12 cellular contexts compared by ENCODE assay signal in the genomic region with DNA sequence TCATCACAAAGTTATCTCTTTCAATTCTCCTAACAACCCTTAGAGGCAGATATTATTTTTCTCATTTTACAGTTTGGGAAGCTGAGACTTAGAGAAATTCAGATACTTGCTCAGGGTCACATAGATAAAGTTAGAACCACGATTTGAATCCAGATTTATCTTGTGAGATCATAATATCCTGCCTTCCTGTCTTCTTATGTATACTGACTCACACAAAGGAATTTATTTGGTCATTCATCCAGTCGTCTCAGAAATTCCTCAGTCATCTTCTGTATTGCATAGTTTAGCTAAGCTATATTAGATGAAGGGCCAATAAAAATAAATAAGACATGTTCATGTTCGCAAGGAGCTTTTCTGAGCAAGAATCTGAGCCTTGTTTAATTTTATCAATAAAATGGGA. TPM values are rescaled to one million over a fixed set of nuclear protein-coding genes. Genes with fewer than 3 reads are reported as not detected.
A peak's percentile ranks its signal among the peaks of the same experiment; 100 is the strongest.
DNase-seq lines count a peak whose midpoint lies in the region; ATAC-seq, FAIRE-seq and TF ChIP-seq lines count a peak whose summit lies in the region.
"Had no signal": no experiment of that assay in that cellular context is flagged by ENCODE, and none has a peak within 500 bp of the region (broad histone marks: within the 10 kb centered on the region; RNA-seq: fewer than 3 reads in every experiment).

No MANE protein-coding gene starts in this region.

- H3K4ac ChIP-seq in IMR-90 (ENCODE audit: low read depth, low read length), result peak overlapping the region; percentile 45; the same call in 1 of the 2 replicates

- H2AK5ac ChIP-seq in IMR-90 (ENCODE audit: low read depth, low read length), result no peak overlapping the region

- H2AFZ ChIP-seq in IMR-90 (replicated peaks; ENCODE audit: low read length, poor library complexity), result no peak overlapping the region

- H3K4me3 ChIP-seq in IMR-90 (ENCODE audit: insufficient read depth, low read depth, low read length) (no peak overlapping the region), bronchial epithelial cell (ENCODE audit: low read depth, low read length) (no peak overlapping the region), vagina (no peak overlapping the region)
- H3K4me3 ChIP-seq: uterus had no signal

- intact Hi-C loops in IMR-90 (cut with micrococcal nuclease) (loop anchor here (2.0 to 5.0 kb wide), 2 partner anchors 117 to 196 kb away; no protein-coding TSS in a partner anchor), vagina (cut with DNase I) (no loop called here)

- POLR2A ChIA-PET in IMR-90 (lab: Charles Lee; ENCODE audit: unreplicated experiment), result interaction anchor here (0.7 kb wide), 1 partner anchor 120 kb away, joined by 9 read pairs; no protein-coding TSS in a partner anchor

- peak overlapping the region; percentile 65; the same call in 1 of the 2 replicates for H3K27ac ChIP-seq in IMR-90 (ENCODE audit: insufficient read depth, low read length)
- H3K27ac ChIP-seq in vagina, result no peak overlapping the region
- H3K27ac ChIP-seq: C4-2B, uterus had no signal

- no peak for TF ChIP-seq RAD21 in IMR-90 (IDR thresholded peaks at IDR 0.05; ENCODE audit: low read length)

- no peak overlapping the region for H3K14ac ChIP-seq in IMR-90 (replicated peaks; ENCODE audit: low read depth, low read length)

- H3K9me3 ChIP-seq in IMR-90 (ENCODE audit: control insufficient read depth, insufficient read depth, low read length), result peaks cover 7% of the 10 kb centered on the region
- H3K9me3 ChIP-seq in vagina, result no peaks in the 10 kb centered on the region

- H2BK5ac ChIP-seq in IMR-90 (ENCODE audit: low read depth, low read length, poor library complexity, severe bottlenecking), result peak overlapping the region; percentile 98

- H3K56ac ChIP-seq in IMR-90 (ENCODE audit: extremely low read depth, insufficient read depth, low read length), result no peak overlapping the region

- H4K8ac ChIP-seq in IMR-90 (ENCODE audit: low read depth in 2 of 2, low read length in 2 of 2), result no peak overlapping the region; a peak in 1 of 4 replicates

- H3K23ac ChIP-seq in IMR-90 (ENCODE audit: low read depth, low read length), result no peak overlapping the region; the same call in 1 of the 2 replicates

- DNase-seq in AG08395 (ENCODE audit: low spot score), result peak; percentile 76
- DNase-seq in IMR-90, result peak; percentile 99
- peak; percentile 89 for DNase-seq in bronchial epithelial cell (ENCODE audit: low read depth)
- DNase-seq in kidney glomerular epithelial cell (lab: John Stamatoyannopoulos, UW), result peak; percentile 90
- DNase-seq in activated CD8-positive, alpha-beta memory T cell treated with anti-CD3 and anti-CD28 coated beads for 24 hours, result no peak
- DNase-seq in vagina (ENCODE audit: extremely low spot score in 2 of 2), result no peak
- no peak for DNase-seq in activated naive CD4-positive, alpha-beta T cell (lab: John Stamatoyannopoulos, UW)
- no peak for DNase-seq in CD1c-positive myeloid dendritic cell (ENCODE audit: extremely low spot score)
- DNase-seq: NCI-H1417; NK-92 treated with Interleukin-12 subunit alpha and Interleukin-12 subunit beta, amount 100 ng/mL, for 24 hours; uterus had no signal

- H3K18ac ChIP-seq in IMR-90 (ENCODE audit: low read depth, low read length), result peak overlapping the region; percentile 81

- H3K27me3 ChIP-seq in IMR-90 (ENCODE audit: control insufficient read depth, insufficient read depth, low read length) (no peaks in the 10 kb centered on the region), bronchial epithelial cell (ENCODE audit: control insufficient read depth, insufficient read depth, low read length) (no peaks in the 10 kb centered on the region), vagina (no peaks in the 10 kb centered on the region)
- H3K27me3 ChIP-seq: uterus had no signal

- no peak overlapping the region; the same call in 1 of the 2 replicates for H3K4me2 ChIP-seq in IMR-90 (ENCODE audit: low read depth, low read length)

- peak overlapping the region; percentile 97; the same call in 1 of the 2 replicates for H2BK120ac ChIP-seq in IMR-90 (ENCODE audit: low read depth, low read length)

- TF ChIP-seq POLR2A in IMR-90 (IDR thresholded peaks at IDR 0.05; ENCODE audit: low read depth, low read length), result no peak
- TF ChIP-seq POLR2A in vagina (IDR thresholded peaks at IDR 0.05), result no peak

- H2BK15ac ChIP-seq in IMR-90 (ENCODE audit: low read depth, low read length), result no peak overlapping the region

- ATAC-seq in IMR-90 (ENCODE audit: low read depth), result peak; percentile 88

- H3K4me1 ChIP-seq in IMR-90 (ENCODE audit: control insufficient read depth, insufficient read depth, low read length), result peaks cover 10% of the 10 kb centered on the region
- no peaks in the 10 kb centered on the region for H3K4me1 ChIP-seq in vagina
- H3K4me1 ChIP-seq: uterus had no signal

- no peak overlapping the region for H4K91ac ChIP-seq in IMR-90 (ENCODE audit: insufficient read depth, low read depth, low read length)

- WGBS in IMR-90 (ENCODE audit: extremely low coverage in 2 of 2, insufficient read length in 1 of 2), 2 experiments, result no CpG with 5 or more reads among the region's 3 CpGs

- no peak overlapping the region for H3K9ac ChIP-seq in IMR-90 (ENCODE audit: low read depth, low read length)

- H2BK20ac ChIP-seq in IMR-90 (ENCODE audit: low read depth, low read length), result 0 out of 2 replicates have a peak overlapping the region, but pooled peaks have one; percentile 38

- H3K79me1 ChIP-seq in IMR-90 (ENCODE audit: low read depth in 1 of 2, low read length in 2 of 2), result no peaks in the 10 kb centered on the region

- dilution Hi-C loops in IMR-90 (cut with HindIII; ENCODE audit: low sequenced_read_pairs, unreplicated experiment), result no loop called here

- H3K36me3 ChIP-seq in IMR-90 (ENCODE audit: control insufficient read depth, insufficient read depth, low read length) (no peaks in the 10 kb centered on the region), bronchial epithelial cell (ENCODE audit: control insufficient read depth, insufficient read depth, low read length) (no peaks in the 10 kb centered on the region), vagina (no peaks in the 10 kb centered on the region)
- H3K36me3 ChIP-seq: uterus had no signal

- H4K20me1 ChIP-seq in IMR-90 (ENCODE audit: insufficient read depth, low read length), result no peaks in the 10 kb centered on the region

- H3K9me1 ChIP-seq in IMR-90 (ENCODE audit: insufficient read depth, low read length), result 0 out of 2 replicates have a peak, but pooled peaks cover 4% of the 10 kb centered on the region

- in situ Hi-C loops in IMR-90 (cut with MboI; ENCODE audit: low sequenced_read_pairs), result no loop called here

- no peak overlapping the region for H4K5ac ChIP-seq in IMR-90 (ENCODE audit: low read depth, low read length)

- no TSS peak for BruUV-seq in IMR-90 (replicated peaks; lab: Mats Ljungman, UMichigan)

- TF ChIP-seq CTCF in IMR-90 (conservative IDR thresholded peaks at IDR 0.05; ENCODE audit: low read depth, low read length) (peak; percentile 31), bronchial epithelial cell (IDR thresholded peaks at IDR 0.05; ENCODE audit: insufficient read depth, low read length, severe bottlenecking) (no peak), vagina (IDR thresholded peaks at IDR 0.05) (no peak)

- H2AK9ac ChIP-seq in IMR-90 (replicated peaks; ENCODE audit: low read depth, low read length, poor library complexity), result no peak overlapping the region

- CTCF ChIA-PET in IMR-90 (lab: Yijun Ruan, JAX), result interaction anchor here (0.6 to 1.7 kb wide), 4 partner anchors 10 to 1821 kb away, joined by 3 to 4 read pairs (median 4); no protein-coding TSS in a partner anchor

- FAIRE-seq in bronchial epithelial cell (lab: Jason Lieb, UNC), result no peak

TF ChIP-seq in IMR-90, 13 proteins besides CTCF, POLR2A, EP300 and RAD21:
- TF ChIP-seq FOS (IDR thresholded peaks at IDR 0.05; ENCODE audit: low read depth, low read length) (peak; percentile 52; the same call in 1 of the 2 replicates), MAFK (IDR thresholded peaks at IDR 0.05; ENCODE audit: low read depth, low read length) (no peak), SMC3 (IDR thresholded peaks at IDR 0.05; ENCODE audit: low read depth, low read length) (peak; percentile 9; the same call in 1 of the 2 replicates), NFE2L2 (IDR thresholded peaks at IDR 0.05; ENCODE audit: low read depth, low read length) (peak; percentile 76), MAZ (IDR thresholded peaks at IDR 0.05; ENCODE audit: borderline replicate concordance, low read depth, low read length) (no peak), CEBPB (IDR thresholded peaks at IDR 0.05; ENCODE audit: low read depth, low read length) (peak; percentile 72)
- TF ChIP-seq, protein P1, sequence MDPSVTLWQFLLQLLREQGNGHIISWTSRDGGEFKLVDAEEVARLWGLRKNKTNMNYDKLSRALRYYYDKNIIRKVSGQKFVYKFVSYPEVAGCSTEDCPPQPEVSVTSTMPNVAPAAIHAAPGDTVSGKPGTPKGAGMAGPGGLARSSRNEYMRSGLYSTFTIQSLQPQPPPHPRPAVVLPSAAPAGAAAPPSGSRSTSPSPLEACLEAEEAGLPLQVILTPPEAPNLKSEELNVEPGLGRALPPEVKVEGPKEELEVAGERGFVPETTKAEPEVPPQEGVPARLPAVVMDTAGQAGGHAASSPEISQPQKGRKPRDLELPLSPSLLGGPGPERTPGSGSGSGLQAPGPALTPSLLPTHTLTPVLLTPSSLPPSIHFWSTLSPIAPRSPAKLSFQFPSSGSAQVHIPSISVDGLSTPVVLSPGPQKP (IDR thresholded peaks at IDR 0.05; ENCODE audit: borderline replicate concordance, low read depth, low read length), result no peak
- TF ChIP-seq, protein P2, sequence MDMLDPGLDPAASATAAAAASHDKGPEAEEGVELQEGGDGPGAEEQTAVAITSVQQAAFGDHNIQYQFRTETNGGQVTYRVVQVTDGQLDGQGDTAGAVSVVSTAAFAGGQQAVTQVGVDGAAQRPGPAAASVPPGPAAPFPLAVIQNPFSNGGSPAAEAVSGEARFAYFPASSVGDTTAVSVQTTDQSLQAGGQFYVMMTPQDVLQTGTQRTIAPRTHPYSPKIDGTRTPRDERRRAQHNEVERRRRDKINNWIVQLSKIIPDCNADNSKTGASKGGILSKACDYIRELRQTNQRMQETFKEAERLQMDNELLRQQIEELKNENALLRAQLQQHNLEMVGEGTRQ (IDR thresholded peaks at IDR 0.05; ENCODE audit: low read depth, low read length), result no peak
TF ChIP-seq in IMR-90: peak in this region for 4.

RNA-seq across cellular contexts. Expression of a gene that starts 35.8 kb away (rescaled TPM):
- total RNA-seq in IMR-90 (2012; rRNA removed) (16.7 and 56.5 TPM in 2 replicates), bronchial epithelial cell (10.4 and 11.8 TPM in 2 replicates), vagina (62.1 TPM)
- polyA plus RNA-seq in IMR-90 (2012; rRNA removed), result 34.5 and 45.0 TPM in 2 replicates
- polyA plus RNA-seq in IMR-90 (2012; cell fraction: cytosol; rRNA removed), result 33.2 and 58.6 TPM in 2 replicates
- 85.5 and 137 TPM in 2 replicates for polyA plus RNA-seq in IMR-90 (2012; cell fraction: nucleus; rRNA removed; ENCODE audit: low replicate concordance)

Comparison
In these comparisons a context has a peak if more than half of its experiments do, and no peak if none do; other contexts are left out.
1. DNase-seq: peak in AG08395 (single experiment), IMR-90 (single experiment), bronchial epithelial cell (single experiment) and kidney glomerular epithelial cell (single experiment); none in activated CD8-positive, alpha-beta memory T cell treated with anti-CD3 and anti-CD28 coated beads for 24 hours (single experiment), vagina (0 of 2), activated naive CD4-positive, alpha-beta T cell (0 of 4) and CD1c-positive myeloid dendritic cell (single experiment).